Comparison of ENCODE assay signal across 18 cellular contexts in genomic region chr2:175990099-175990498, GRCh38. TPM values are rescaled to one million over a fixed set of nuclear protein-coding genes. Genes with fewer than 3 reads are reported as not detected.
DNase-seq lines count a peak whose midpoint lies in the region; ATAC-seq and TF ChIP-seq lines count a peak whose summit lies in the region.
"Had no signal": no experiment of that assay in that cellular context is flagged by ENCODE, and none has a peak within 500 bp of the region (broad histone marks: within the 10 kb centered on the region; RNA-seq: fewer than 3 reads in every experiment).

No MANE protein-coding gene starts in this region.

- no peak overlapping the region for H3K27ac ChIP-seq in heart left ventricle
- H3K27ac ChIP-seq in right cardiac atrium (ENCODE audit: low read length), result no peak overlapping the region
- H3K27ac ChIP-seq in left ventricle myocardium inferior (replicated peaks), result peak overlapping the region; percentile 13

- TF ChIP-seq CTCF in heart left ventricle (IDR thresholded peaks at IDR 0.05) (no peak), left ventricle myocardium inferior (IDR thresholded peaks at IDR 0.05; ENCODE audit: borderline replicate concordance) (no peak), GM10248 (IDR thresholded peaks at IDR 0.05; ENCODE audit: control extremely low read depth, extremely low read depth, low read depth, missing control alignments) (no peak)

- H3K36me3 ChIP-seq in heart left ventricle, result peaks cover 0 to 35% (median 14%) of the 10 kb centered on the region in 9 donors
- peaks cover 26% of the 10 kb centered on the region for H3K36me3 ChIP-seq in left ventricle myocardium inferior
- H3K36me3 ChIP-seq: BE2C had no signal

- CTCF ChIA-PET in GM10248 (lab: Yijun Ruan, JAX), result interaction anchor here (1.1 kb wide), 1 partner anchor 12 kb away, joined by 4 read pairs; the partner anchor contains the start of gene LNPK

- 54 to 96% (median 81%) methylated on average over 2 of the region's 2 CpGs for WGBS in heart left ventricle, 4 donors
- 81% methylated on average over 2 of the region's 2 CpGs for WGBS in right cardiac atrium

- no peak for TF ChIP-seq POLR2A in heart left ventricle (IDR thresholded peaks at IDR 0.05)

- H3K4me3 ChIP-seq in heart left ventricle (no peak overlapping the region), right cardiac atrium (ENCODE audit: low read length) (no peak overlapping the region), left ventricle myocardium inferior (no peak overlapping the region)

- H3K4me1 ChIP-seq in heart left ventricle (no peaks in the 10 kb centered on the region), right cardiac atrium (ENCODE audit: control insufficient read depth, insufficient read depth, low read length) (no peaks in the 10 kb centered on the region), left ventricle myocardium inferior (no peaks in the 10 kb centered on the region)
- H3K4me1 ChIP-seq: BE2C had no signal

- H3K4me3 Mint-ChIP-seq in stimulated activated effector memory CD8-positive, alpha-beta T cell treated with anti-CD3 and anti-CD28 coated beads, Interleukin-12 subunit alpha, Interleukin-12 subunit beta, amount 100 ng/mL, for 72 hours, result no peak overlapping the region
- H3K4me3 Mint-ChIP-seq: CD4-positive, CD25-positive, alpha-beta regulatory T cell; CD8-positive, alpha-beta memory T cell; H9 had no signal

- DNase-seq in heart left ventricle (no peak), right cardiac atrium (no peak), left ventricle myocardium inferior (no peak), GM10248 (ENCODE audit: extremely low spot score) (no peak), HCEC 1CT (no peak)
- no peak for DNase-seq in stimulated activated effector memory CD8-positive, alpha-beta T cell treated with anti-CD3 and anti-CD28 coated beads, Interleukin-12 subunit alpha, Interleukin-12 subunit beta, amount 100 ng/mL, for 72 hours (ENCODE audit: low spot score in 2 of 2)
- DNase-seq: ACHN; BE2C; C1 segment of cervical spinal cord; CD4-positive, CD25-positive, alpha-beta regulatory T cell; CD8-positive, alpha-beta memory T cell; COR-L47; DMS 273 treated with DMSO at 0.1 percent for 48 hours; DMS53; DND-41; EL; H9 had no signal

- H3K9me3 Mint-ChIP-seq in stimulated activated effector memory CD8-positive, alpha-beta T cell treated with anti-CD3 and anti-CD28 coated beads, Interleukin-12 subunit alpha, Interleukin-12 subunit beta, amount 100 ng/mL, for 72 hours, result no peaks in the 10 kb centered on the region
- H3K9me3 Mint-ChIP-seq: CD4-positive, CD25-positive, alpha-beta regulatory T cell; CD8-positive, alpha-beta memory T cell; H9 had no signal

- no peaks in the 10 kb centered on the region for H3K9me3 ChIP-seq in heart left ventricle
- no peaks in the 10 kb centered on the region for H3K9me3 ChIP-seq in right cardiac atrium (ENCODE audit: control insufficient read depth, low read length)
- H3K9me3 ChIP-seq in left ventricle myocardium inferior (replicated peaks), result no peaks in the 10 kb centered on the region
- H3K9me3 ChIP-seq: BE2C had no signal

- no peaks in the 10 kb centered on the region for H3K4me1 Mint-ChIP-seq in stimulated activated effector memory CD8-positive, alpha-beta T cell treated with anti-CD3 and anti-CD28 coated beads, Interleukin-12 subunit alpha, Interleukin-12 subunit beta, amount 100 ng/mL, for 72 hours
- H3K4me1 Mint-ChIP-seq: H9 had no signal

- intact Hi-C loops in heart left ventricle (cut with DNase I), result no loop called here
- intact Hi-C loops in right cardiac atrium (cut with DNase I), result no loop called here
- intact Hi-C loops in left ventricle myocardium inferior (cut with micrococcal nuclease), result no loop called here

- peaks cover 50% of the 10 kb centered on the region for H3K36me3 Mint-ChIP-seq in stimulated activated effector memory CD8-positive, alpha-beta T cell treated with anti-CD3 and anti-CD28 coated beads, Interleukin-12 subunit alpha, Interleukin-12 subunit beta, amount 100 ng/mL, for 72 hours

- ATAC-seq in heart left ventricle, result peak in 3 of 4 donors; percentile 42 to 69 (median 62)
- no peak for ATAC-seq in right cardiac atrium
- no peak for ATAC-seq in stimulated activated effector memory CD8-positive, alpha-beta T cell treated with anti-CD3 and anti-CD28 coated beads, Interleukin-12 subunit alpha, Interleukin-12 subunit beta, amount 100 ng/mL, for 72 hours
- ATAC-seq: HepG2 had no signal

- peak overlapping the region; percentile 58 for H3K27ac Mint-ChIP-seq in stimulated activated effector memory CD8-positive, alpha-beta T cell treated with anti-CD3 and anti-CD28 coated beads, Interleukin-12 subunit alpha, Interleukin-12 subunit beta, amount 100 ng/mL, for 72 hours
- H3K27ac Mint-ChIP-seq: CD4-positive, CD25-positive, alpha-beta regulatory T cell; CD8-positive, alpha-beta memory T cell had no signal

- POLR2A ChIA-PET in GM10248 (lab: Yijun Ruan, JAX), result no interaction called here

- H3K27me3 ChIP-seq in heart left ventricle (no peaks in the 10 kb centered on the region), right cardiac atrium (ENCODE audit: control insufficient read depth, insufficient read depth) (no peaks in the 10 kb centered on the region), left ventricle myocardium inferior (ENCODE audit: low read depth) (no peaks in the 10 kb centered on the region)
- H3K27me3 ChIP-seq: BE2C had no signal

RNA-seq across cellular contexts. Expression of gene LNPK, which starts 12.0 kb away (rescaled TPM):
- 10 to 100 TPM; 16.3 to 45.6 (median 33.5) TPM for total RNA-seq in heart left ventricle
- polyA plus RNA-seq in heart left ventricle, result 1 to 10 TPM; 5.0 to 9.7 TPM
- 10 to 100 TPM; 22.6 to 37.2 (median 24.0) TPM for total RNA-seq in right cardiac atrium
- polyA plus RNA-seq in right cardiac atrium, result 4.6 TPM
- 42.3 TPM for total RNA-seq in left ventricle myocardium inferior

Comparison
In these comparisons a context has a peak if more than half of its experiments do, and no peak if none do; other contexts are left out.
1. ATAC-seq: peak in heart left ventricle (3 of 4); none in right cardiac atrium (0 of 2) and stimulated activated effector memory CD8-positive, alpha-beta T cell treated with anti-CD3 and anti-CD28 coated beads, Interleukin-12 subunit alpha, Interleukin-12 subunit beta, amount 100 ng/mL, for 72 hours (single experiment).